Comparison of ENCODE assay signal across 8 cellular contexts in the genomic region with DNA sequence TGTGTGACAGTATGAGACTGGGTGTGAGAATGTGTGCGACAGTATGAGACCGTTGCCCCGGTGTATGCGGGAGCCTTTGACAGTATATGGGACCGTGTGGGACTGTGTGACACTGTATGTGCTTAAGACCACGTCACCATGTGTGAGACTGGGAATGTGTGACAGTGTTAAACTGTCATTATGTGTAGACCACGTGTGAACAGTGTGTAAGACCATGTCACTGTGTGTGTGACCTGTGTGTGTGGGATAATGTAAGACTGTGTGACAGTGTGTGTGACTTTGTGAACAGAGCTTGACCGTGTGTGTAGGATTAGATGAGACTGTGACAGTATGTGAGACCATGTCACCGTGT. TPM values are rescaled to one million over a fixed set of nuclear protein-coding genes. Genes with fewer than 3 reads are reported as not detected.
DNase-seq lines count a peak whose midpoint lies in the region; TF ChIP-seq lines count a peak whose summit lies in the region.

No MANE protein-coding gene starts in this region.

- TF ChIP-seq CTCF in testis (IDR thresholded peaks at IDR 0.05) (no peak), GM10248 (IDR thresholded peaks at IDR 0.05; ENCODE audit: control extremely low read depth, extremely low read depth, low read depth, missing control alignments) (no peak)

- peak overlapping the region in 1 of 2 donors; percentile 98 for H3K27ac ChIP-seq in testis

- H3K4me1 ChIP-seq in testis: peaks cover 13% of the 10 kb centered on the region

- H3K9me3 ChIP-seq in iPS-18c (ENCODE audit: control insufficient read depth, insufficient read depth, low read length): peaks cover 5% of the 10 kb centered on the region
- no peaks in the 10 kb centered on the region for H3K9me3 ChIP-seq in testis

- peak overlapping the region; percentile 84 for H3K4me3 Mint-ChIP-seq in activated T-cell treated with anti-CD3 and anti-CD28 coated beads, Interleukin-2, amount 50 U/mL, for 24 hours
- peak overlapping the region; percentile 77 for H3K4me3 Mint-ChIP-seq in activated CD4-positive, alpha-beta memory T cell treated with anti-CD3 and anti-CD28 coated beads, Interleukin-2, amount 10 ng/mL, durations not matched to agents 7 days and 5 days

- CTCF ChIA-PET in activated CD4-positive, alpha-beta memory T cell treated with anti-CD3 and anti-CD28 coated beads, Interleukin-2, amount 10 ng/mL, durations not matched to agents 7 days and 5 days (lab: Charles Lee): no interaction called here
- CTCF ChIA-PET in GM10248 (lab: Yijun Ruan, JAX): no interaction called here

- no peak for TF ChIP-seq POLR2A in testis (IDR thresholded peaks at IDR 0.05)

- 47 to 54% methylated on average over 9 of the region's 9 CpGs for WGBS in testis, 2 donors

- peaks cover 4% of the 10 kb centered on the region for H3K36me3 ChIP-seq in testis (ENCODE audit: low read depth, missing control alignments)

- peaks cover 99% of the 10 kb centered on the region for H3K36me3 Mint-ChIP-seq in activated T-cell treated with anti-CD3 and anti-CD28 coated beads, Interleukin-2, amount 50 U/mL, for 24 hours (ENCODE audit: low read depth)
- peaks cover 66% of the 10 kb centered on the region for H3K36me3 Mint-ChIP-seq in activated CD4-positive, alpha-beta memory T cell treated with anti-CD3 and anti-CD28 coated beads, Interleukin-2, amount 10 ng/mL, durations not matched to agents 7 days and 5 days (ENCODE audit: low read depth)

- no peaks in the 10 kb centered on the region for H3K27me3 Mint-ChIP-seq in activated T-cell treated with anti-CD3 and anti-CD28 coated beads, Interleukin-2, amount 50 U/mL, for 24 hours
- no peaks in the 10 kb centered on the region for H3K27me3 Mint-ChIP-seq in activated CD4-positive, alpha-beta memory T cell treated with anti-CD3 and anti-CD28 coated beads, Interleukin-2, amount 10 ng/mL, durations not matched to agents 7 days and 5 days

- H3K9me3 Mint-ChIP-seq in activated T-cell treated with anti-CD3 and anti-CD28 coated beads, Interleukin-2, amount 50 U/mL, for 24 hours: peaks cover 70% of the 10 kb centered on the region
- H3K9me3 Mint-ChIP-seq in activated CD4-positive, alpha-beta memory T cell treated with anti-CD3 and anti-CD28 coated beads, Interleukin-2, amount 10 ng/mL, durations not matched to agents 7 days and 5 days: peaks cover 57% of the 10 kb centered on the region

- H3K4me1 Mint-ChIP-seq in activated T-cell treated with anti-CD3 and anti-CD28 coated beads, Interleukin-2, amount 50 U/mL, for 24 hours (ENCODE audit: low read depth): peaks cover 36% of the 10 kb centered on the region
- peaks cover 27% of the 10 kb centered on the region for H3K4me1 Mint-ChIP-seq in activated CD4-positive, alpha-beta memory T cell treated with anti-CD3 and anti-CD28 coated beads, Interleukin-2, amount 10 ng/mL, durations not matched to agents 7 days and 5 days

- H3K27ac Mint-ChIP-seq in activated T-cell treated with anti-CD3 and anti-CD28 coated beads, Interleukin-2, amount 50 U/mL, for 24 hours: peak overlapping the region; percentile 99
- H3K27ac Mint-ChIP-seq in activated CD4-positive, alpha-beta memory T cell treated with anti-CD3 and anti-CD28 coated beads, Interleukin-2, amount 10 ng/mL, durations not matched to agents 7 days and 5 days: peak overlapping the region; percentile 90

- DNase-seq in activated T-cell treated with anti-CD3 and anti-CD28 coated beads, Interleukin-2, amount 50 U/mL, for 24 hours: no peak
- DNase-seq in activated T-cell treated with anti-CD3 and anti-CD28 coated beads for 4 hours: no peak
- DNase-seq in activated CD4-positive, alpha-beta memory T cell treated with anti-CD3 and anti-CD28 coated beads, Interleukin-2, amount 10 ng/mL, durations not matched to agents 7 days and 5 days: peak; percentile 18
- no peak for DNase-seq in testis
- no peak for DNase-seq in DMS153 (lab: John Stamatoyannopoulos, UW)
- DNase-seq in GM10248 (ENCODE audit: extremely low spot score): no peak
- DNase-seq in NOMO-1 (lab: John Stamatoyannopoulos, UW; ENCODE audit: unreplicated experiment in 2 of 2): no peak

- H3K4me3 ChIP-seq in iPS-18c (ENCODE audit: insufficient read depth, low read depth, low read length) (peak overlapping the region; percentile 93), testis (peak overlapping the region; percentile 89 to 90)

- POLR2A ChIA-PET in activated CD4-positive, alpha-beta memory T cell treated with anti-CD3 and anti-CD28 coated beads, Interleukin-2, amount 10 ng/mL, durations not matched to agents 7 days and 5 days (lab: Charles Lee): interaction anchor here (1.1 to 2.6 kb wide), 2 partner anchors 12 to 163 kb away, joined by 3 to 10 read pairs; a partner anchor contains a TSS
- POLR2A ChIA-PET in GM10248 (lab: Yijun Ruan, JAX): no interaction called here

- intact Hi-C loops in testis (cut with DNase I; ENCODE audit: low total_unique reads): no loop called here

- H3K27me3 ChIP-seq in testis: no peaks in the 10 kb centered on the region

RNA-seq across cellular contexts. Expression of a gene that starts 0.5 kb away (rescaled TPM):
- total RNA-seq in activated CD4-positive, alpha-beta memory T cell treated with anti-CD3 and anti-CD28 coated beads, Interleukin-2, amount 10 ng/mL, durations not matched to agents 7 days and 5 days: 1 to 10 TPM; 3.9 to 4.1 TPM
- 10 to 100 TPM in 1 of 2 donors, 1 to 10 TPM in 1; 8.6 to 16.2 TPM for total RNA-seq in testis
- polyA plus RNA-seq in testis (ENCODE audit: insufficient read depth, low read depth, low replicate concordance): 13.2 TPM

RNA-seq across cellular contexts. Expression of a gene that starts 11.3 kb away (rescaled TPM):
- total RNA-seq in activated CD4-positive, alpha-beta memory T cell treated with anti-CD3 and anti-CD28 coated beads, Interleukin-2, amount 10 ng/mL, durations not matched to agents 7 days and 5 days: 1 to 10 TPM in 1 of 2 experiments, under 1 TPM in 1; 0.93 to 1.5 TPM
- 10 to 100 TPM; 11.3 to 12.0 TPM for total RNA-seq in testis
- 7.2 TPM for polyA plus RNA-seq in testis (ENCODE audit: insufficient read depth, low read depth, low replicate concordance)

Comparison
In these comparisons a context has a peak if more than half of its experiments do, and no peak if none do; other contexts are left out.
1. RNA of a gene that starts 11.3 kb away (total RNA-seq): 11.3 to 12.0 TPM in testis; 0.93 to 1.5 TPM in activated CD4-positive, alpha-beta memory T cell treated with anti-CD3 and anti-CD28 coated beads, Interleukin-2, amount 10 ng/mL, durations not matched to agents 7 days and 5 days; every median in the first group is over 4 times any median in the second.